Comparison of ENCODE assay signal across 7 cellular contexts in genomic region chr11:65571940-65572339, GRCh38. TPM values are rescaled to one million over a fixed set of nuclear protein-coding genes. Genes with fewer than 3 reads are reported as not detected.
DNase-seq lines count a peak whose midpoint lies in the region; ATAC-seq and TF ChIP-seq lines count a peak whose summit lies in the region.

No MANE protein-coding gene starts in this region.

- H3K9me3 ChIP-seq in iPS DF 6.9 (ENCODE audit: control insufficient read depth, insufficient read depth, low read length): no peaks in the 10 kb centered on the region

- POLR2A ChIA-PET in activated CD4-positive, alpha-beta memory T cell treated with anti-CD3 and anti-CD28 coated beads, Interleukin-2, amount 10 ng/mL, durations not matched to agents 7 days and 5 days (lab: Charles Lee): interaction anchor here (0.7 to 5.5 kb wide), 21 partner anchors 12 to 454 kb away, joined by 3 to 65 read pairs (median 5); partner anchors contain the start of genes KCNK7, LTBP3, MALAT1 and MAP3K11

- CTCF ChIA-PET in activated CD4-positive, alpha-beta memory T cell treated with anti-CD3 and anti-CD28 coated beads, Interleukin-2, amount 10 ng/mL, durations not matched to agents 7 days and 5 days (lab: Charles Lee): interaction anchor here (1.0 to 5.7 kb wide), 14 partner anchors 11 to 319 kb away, joined by 3 to 88 read pairs (median 6); partner anchors contain the start of genes CCDC85B, LTBP3, MAP3K11 and MUS81

- H3K27me3 ChIP-seq in iPS DF 6.9 (ENCODE audit: control insufficient read depth, insufficient read depth, low read length): peaks cover 7% of the 10 kb centered on the region

- no peak for ATAC-seq in stimulated activated naive CD8-positive, alpha-beta T cell treated with anti-CD3 and anti-CD28 coated beads, Interleukin-15, amount 100 ng/mL, for 72 hours
- no peak for ATAC-seq in GM19395 (IDR thresholded peaks at IDR 0.05; ENCODE audit: unreplicated experiment)
- ATAC-seq in HG03280 (IDR thresholded peaks at IDR 0.05; ENCODE audit: unreplicated experiment): no peak

- H3K27me3 Mint-ChIP-seq in activated CD4-positive, alpha-beta memory T cell treated with anti-CD3 and anti-CD28 coated beads, Interleukin-2, amount 10 ng/mL, durations not matched to agents 7 days and 5 days: no peaks in the 10 kb centered on the region
- no peaks in the 10 kb centered on the region for H3K27me3 Mint-ChIP-seq in stimulated activated naive CD8-positive, alpha-beta T cell treated with anti-CD3 and anti-CD28 coated beads, Interleukin-15, amount 100 ng/mL, for 72 hours

- no CpG with 5 or more reads among the region's 11 CpGs for WGBS in iPS DF 6.9 (ENCODE audit: insufficient coverage, insufficient read length)

- peak; percentile 36; the same call in 1 of the 2 replicates for TF ChIP-seq CTCF in LNCAP (IDR thresholded peaks at IDR 0.05)

- H3K36me3 ChIP-seq in iPS DF 6.9 (ENCODE audit: control insufficient read depth, insufficient read depth, low read length): no peaks in the 10 kb centered on the region

- H3K4me3 Mint-ChIP-seq in activated CD4-positive, alpha-beta memory T cell treated with anti-CD3 and anti-CD28 coated beads, Interleukin-2, amount 10 ng/mL, durations not matched to agents 7 days and 5 days: peak overlapping the region; percentile 100
- H3K4me3 Mint-ChIP-seq in stimulated activated naive CD8-positive, alpha-beta T cell treated with anti-CD3 and anti-CD28 coated beads, Interleukin-15, amount 100 ng/mL, for 72 hours: peak overlapping the region; percentile 91 to 100

- DNase-seq in ELF-1 (ENCODE audit: low read depth, low spot score) (peak; percentile 78), iPS DF 6.9 (ENCODE audit: low read depth, low spot score) (no peak)
- no peak for DNase-seq in activated CD4-positive, alpha-beta memory T cell treated with anti-CD3 and anti-CD28 coated beads, Interleukin-2, amount 10 ng/mL, durations not matched to agents 7 days and 5 days
- DNase-seq in stimulated activated naive CD8-positive, alpha-beta T cell treated with anti-CD3 and anti-CD28 coated beads, Interleukin-15, amount 100 ng/mL, for 72 hours: no peak

- no peak overlapping the region for H3K27ac ChIP-seq in iPS DF 6.9 (ENCODE audit: low read length)

- peaks cover 56% of the 10 kb centered on the region for H3K4me1 Mint-ChIP-seq in activated CD4-positive, alpha-beta memory T cell treated with anti-CD3 and anti-CD28 coated beads, Interleukin-2, amount 10 ng/mL, durations not matched to agents 7 days and 5 days
- H3K4me1 Mint-ChIP-seq in stimulated activated naive CD8-positive, alpha-beta T cell treated with anti-CD3 and anti-CD28 coated beads, Interleukin-15, amount 100 ng/mL, for 72 hours: peaks cover 77% of the 10 kb centered on the region

- peak overlapping the region; percentile 42; the same call in 1 of the 2 replicates for H3K4me3 ChIP-seq in iPS DF 6.9 (ENCODE audit: low read length)

- peaks cover 13% of the 10 kb centered on the region for H3K4me1 ChIP-seq in iPS DF 6.9 (ENCODE audit: control insufficient read depth, insufficient read depth, low read length)

- H3K27ac Mint-ChIP-seq in activated CD4-positive, alpha-beta memory T cell treated with anti-CD3 and anti-CD28 coated beads, Interleukin-2, amount 10 ng/mL, durations not matched to agents 7 days and 5 days: peak overlapping the region; percentile 87
- peak overlapping the region; percentile 89 to 93 for H3K27ac Mint-ChIP-seq in stimulated activated naive CD8-positive, alpha-beta T cell treated with anti-CD3 and anti-CD28 coated beads, Interleukin-15, amount 100 ng/mL, for 72 hours

- H3K9me3 Mint-ChIP-seq in activated CD4-positive, alpha-beta memory T cell treated with anti-CD3 and anti-CD28 coated beads, Interleukin-2, amount 10 ng/mL, durations not matched to agents 7 days and 5 days: no peaks in the 10 kb centered on the region
- no peaks in the 10 kb centered on the region for H3K9me3 Mint-ChIP-seq in stimulated activated naive CD8-positive, alpha-beta T cell treated with anti-CD3 and anti-CD28 coated beads, Interleukin-15, amount 100 ng/mL, for 72 hours

- H3K36me3 Mint-ChIP-seq in activated CD4-positive, alpha-beta memory T cell treated with anti-CD3 and anti-CD28 coated beads, Interleukin-2, amount 10 ng/mL, durations not matched to agents 7 days and 5 days (ENCODE audit: low read depth): peaks cover 33% of the 10 kb centered on the region

RNA-seq across cellular contexts. Expression of gene FAM89B, which starts 0.4 kb away (rescaled TPM):
- total RNA-seq in activated CD4-positive, alpha-beta memory T cell treated with anti-CD3 and anti-CD28 coated beads, Interleukin-2, amount 10 ng/mL, durations not matched to agents 7 days and 5 days: 10 to 100 TPM; 45.6 to 48.0 TPM

RNA-seq across cellular contexts. Expression of gene ZNRD2, which starts 1.7 kb away (rescaled TPM):
- total RNA-seq in activated CD4-positive, alpha-beta memory T cell treated with anti-CD3 and anti-CD28 coated beads, Interleukin-2, amount 10 ng/mL, durations not matched to agents 7 days and 5 days: 10 to 100 TPM; 25.3 to 27.8 TPM

RNA-seq across cellular contexts. Expression of gene EHBP1L1, which starts 3.9 kb away (rescaled TPM):
- 100 to 1,000 TPM; 118 to 119 TPM for total RNA-seq in activated CD4-positive, alpha-beta memory T cell treated with anti-CD3 and anti-CD28 coated beads, Interleukin-2, amount 10 ng/mL, durations not matched to agents 7 days and 5 days

RNA-seq across cellular contexts. Expression of gene LTBP3, which starts 13.8 kb away (rescaled TPM):
- total RNA-seq in activated CD4-positive, alpha-beta memory T cell treated with anti-CD3 and anti-CD28 coated beads, Interleukin-2, amount 10 ng/mL, durations not matched to agents 7 days and 5 days: 10 to 100 TPM; 55.4 to 60.0 TPM

RNA-seq across cellular contexts. Expression of gene KCNK7, which starts 23.7 kb away (rescaled TPM):
- total RNA-seq in activated CD4-positive, alpha-beta memory T cell treated with anti-CD3 and anti-CD28 coated beads, Interleukin-2, amount 10 ng/mL, durations not matched to agents 7 days and 5 days: 1 to 10 TPM in 1 of 2 experiments, under 1 TPM in 1; 0.80 to 1.0 TPM
